ENCODE assay signal across 20 cellular contexts in genomic region chr2:29527947-29528346, GRCh38.
"Had no signal": no experiment of that assay in that cellular context is flagged by ENCODE, and none has a peak within 500 bp of the region (broad histone marks: within the 10 kb centered on the region; RNA-seq: fewer than 3 reads in every experiment).

No MANE protein-coding gene starts in this region.

- H3K27me3 ChIP-seq: left lung, uterus had no signal

- H3K27ac ChIP-seq: left lung, prostate gland, uterus, VCaP had no signal

- H3K36me3 ChIP-seq: left lung, prostate gland, uterus had no signal

- H3K4me3 ChIP-seq: left lung, lung, prostate gland, uterus had no signal

- H3K4me3 Mint-ChIP-seq: activated CD4-positive, alpha-beta T cell treated with anti-CD3 and anti-CD28 coated beads, Interleukin-2, amount 10 ng/mL, durations not matched to agents 7 days and 5 days; activated CD8-positive, alpha-beta memory T cell treated with anti-CD3 and anti-CD28 coated beads, Interleukin-2, amount 10 ng/mL, durations not matched to agents 7 days and 5 days; activated CD8-positive, alpha-beta T cell treated with anti-CD3 and anti-CD28 coated beads for 36 hours; activated naive CD4-positive, alpha-beta T cell treated with anti-CD3 and anti-CD28 coated beads, Interleukin-2, amount 10 ng/mL, durations not matched to agents 7 days and 5 days; dendritic cell treated with granulocyte-macrophage colony-stimulating factor and Interleukin-4, amounts not matched to agents 40 ng/mL and 50 ng/mL, for 4 days; natural killer cell; stimulated activated naive CD8-positive, alpha-beta T cell treated with anti-CD3 and anti-CD28 coated beads, Interleukin-15, Interleukin-2, amounts not matched to agents 100 ng/mL and 50 ng/mL, for 24 hours; T-helper 17 cell had no signal

- H3K9me3 Mint-ChIP-seq: activated CD4-positive, alpha-beta T cell treated with anti-CD3 and anti-CD28 coated beads, Interleukin-2, amount 10 ng/mL, durations not matched to agents 7 days and 5 days; activated CD8-positive, alpha-beta T cell treated with anti-CD3 and anti-CD28 coated beads for 36 hours; activated naive CD4-positive, alpha-beta T cell treated with anti-CD3 and anti-CD28 coated beads, Interleukin-2, amount 10 ng/mL, durations not matched to agents 7 days and 5 days; dendritic cell treated with granulocyte-macrophage colony-stimulating factor and Interleukin-4, amounts not matched to agents 40 ng/mL and 50 ng/mL, for 4 days; stimulated activated naive CD8-positive, alpha-beta T cell treated with anti-CD3 and anti-CD28 coated beads, Interleukin-15, Interleukin-2, amounts not matched to agents 100 ng/mL and 50 ng/mL, for 24 hours had no signal

- H3K27ac Mint-ChIP-seq: activated CD4-positive, alpha-beta T cell treated with anti-CD3 and anti-CD28 coated beads, Interleukin-2, amount 10 ng/mL, durations not matched to agents 7 days and 5 days; activated CD8-positive, alpha-beta memory T cell treated with anti-CD3 and anti-CD28 coated beads, Interleukin-2, amount 10 ng/mL, durations not matched to agents 7 days and 5 days; activated CD8-positive, alpha-beta T cell treated with anti-CD3 and anti-CD28 coated beads for 36 hours; activated naive CD4-positive, alpha-beta T cell treated with anti-CD3 and anti-CD28 coated beads, Interleukin-2, amount 10 ng/mL, durations not matched to agents 7 days and 5 days; natural killer cell; stimulated activated naive CD8-positive, alpha-beta T cell treated with anti-CD3 and anti-CD28 coated beads, Interleukin-15, Interleukin-2, amounts not matched to agents 100 ng/mL and 50 ng/mL, for 24 hours; T-helper 17 cell had no signal

- DNase-seq: activated CD4-positive, alpha-beta T cell treated with anti-CD3 and anti-CD28 coated beads, Interleukin-2, amount 10 ng/mL, durations not matched to agents 7 days and 5 days; activated CD8-positive, alpha-beta memory T cell treated with anti-CD3 and anti-CD28 coated beads, Interleukin-2, amount 10 ng/mL, durations not matched to agents 7 days and 5 days; activated CD8-positive, alpha-beta T cell treated with anti-CD3 and anti-CD28 coated beads for 36 hours; activated effector memory CD4-positive, alpha-beta T cell treated with anti-CD3 and anti-CD28 coated beads, Interleukin-2, amount 50 U/mL, for 16 hours; activated naive CD4-positive, alpha-beta T cell treated with anti-CD3 and anti-CD28 coated beads, Interleukin-2, amount 10 ng/mL, durations not matched to agents 7 days and 5 days; activated T-cell treated with anti-CD3 and anti-CD28 coated beads for 4 hours; effector CD4-positive, alpha-beta T cell; erythroblast; left lung; natural killer cell; stimulated activated CD4-positive, alpha-beta T cell treated with anti-CD3 and anti-CD28 coated beads, Interleukin-12 subunit alpha, Interleukin-12 subunit beta, amount 100 ng/mL, for 4 hours; stimulated activated CD4-positive, alpha-beta T cell treated with anti-CD3 and anti-CD28 coated beads, Interleukin-4, amount 100 ng/mL, for 4 hours; T-helper 17 cell; trophoblast cell; uterus had no signal

- H3K27me3 Mint-ChIP-seq: dendritic cell treated with granulocyte-macrophage colony-stimulating factor and Interleukin-4, amounts not matched to agents 40 ng/mL and 50 ng/mL, for 4 days had no signal

- H3K4me1 ChIP-seq: left lung, prostate gland, uterus had no signal

- H3K36me3 Mint-ChIP-seq: activated CD8-positive, alpha-beta memory T cell treated with anti-CD3 and anti-CD28 coated beads, Interleukin-2, amount 10 ng/mL, durations not matched to agents 7 days and 5 days; activated naive CD4-positive, alpha-beta T cell treated with anti-CD3 and anti-CD28 coated beads, Interleukin-2, amount 10 ng/mL, durations not matched to agents 7 days and 5 days; natural killer cell had no signal

- H3K9me3 ChIP-seq: left lung, prostate gland, uterus had no signal
